In genomic region chr10:111076191-111076681, GRCh38 we compare ENCODE assay signal across 8 cellular contexts. TPM values are rescaled to one million over a fixed set of nuclear protein-coding genes. Genes with fewer than 3 reads are reported as not detected.
DNase-seq lines count a peak whose midpoint lies in the region; ATAC-seq and TF ChIP-seq lines count a peak whose summit lies in the region.

No MANE protein-coding gene starts in this region.

- TF ChIP-seq CTCF in fibroblast of villous mesenchyme (IDR thresholded peaks at IDR 0.05; ENCODE audit: insufficient read depth, low read depth, low read length) (peak; percentile 67), neural crest cell (conservative IDR thresholded peaks at IDR 0.05) (peak; percentile 91), type B pancreatic cell (conservative IDR thresholded peaks at IDR 0.05) (peak; percentile 95)

- H3K36me3 Mint-ChIP-seq in activated T-helper 17 cell treated with anti-CD3 and anti-CD28 coated beads, Interleukin-2, amount 50 U/mL, for 72 hours (ENCODE audit: low read depth), result peaks cover 11% of the 10 kb centered on the region
- H3K36me3 Mint-ChIP-seq in neural crest cell (ENCODE audit: low read depth), result no peaks in the 10 kb centered on the region
- peaks cover 8% of the 10 kb centered on the region for H3K36me3 Mint-ChIP-seq in type B pancreatic cell

- ATAC-seq in GM19035 (IDR thresholded peaks at IDR 0.05; ENCODE audit: unreplicated experiment) (peak; percentile 80), HG03342 (IDR thresholded peaks at IDR 0.05; ENCODE audit: unreplicated experiment) (peak; percentile 62)
- ATAC-seq in activated T-helper 17 cell treated with anti-CD3 and anti-CD28 coated beads, Interleukin-2, amount 50 U/mL, for 72 hours (replicated peaks), result peak; percentile 77

- no peaks in the 10 kb centered on the region for H3K9me3 Mint-ChIP-seq in activated T-helper 17 cell treated with anti-CD3 and anti-CD28 coated beads, Interleukin-2, amount 50 U/mL, for 72 hours
- H3K9me3 Mint-ChIP-seq in neural crest cell (no peaks in the 10 kb centered on the region), type B pancreatic cell (peaks cover 5% of the 10 kb centered on the region)

- H3K27me3 Mint-ChIP-seq in activated T-helper 17 cell treated with anti-CD3 and anti-CD28 coated beads, Interleukin-2, amount 50 U/mL, for 72 hours, result peaks cover 61% of the 10 kb centered on the region
- H3K27me3 Mint-ChIP-seq in neural crest cell (ENCODE audit: low read depth) (peaks cover 86% of the 10 kb centered on the region), type B pancreatic cell (peaks cover 77% of the 10 kb centered on the region)

- peak in 9 of 14 donors; percentile 19 to 73 (median 35) for DNase-seq in C1 segment of cervical spinal cord (lab: John Stamatoyannopoulos, UW)
- peak; percentile 82 for DNase-seq in NCI-H748 (lab: John Stamatoyannopoulos, UW; ENCODE audit: unreplicated experiment)
- DNase-seq in fibroblast of villous mesenchyme (ENCODE audit: low read depth), result peak; percentile 36
- DNase-seq in neural crest cell (ENCODE audit: low read depth, low spot score), result peak; percentile 78
- DNase-seq in type B pancreatic cell (ENCODE audit: extremely low spot score, unreplicated experiment), result peak; percentile 89

- H3K4me1 Mint-ChIP-seq in activated T-helper 17 cell treated with anti-CD3 and anti-CD28 coated beads, Interleukin-2, amount 50 U/mL, for 72 hours, result no peaks in the 10 kb centered on the region
- H3K4me1 Mint-ChIP-seq in neural crest cell (no peaks in the 10 kb centered on the region), type B pancreatic cell (ENCODE audit: unreplicated experiment) (peaks cover 17% of the 10 kb centered on the region)

- H3K27ac Mint-ChIP-seq in activated T-helper 17 cell treated with anti-CD3 and anti-CD28 coated beads, Interleukin-2, amount 50 U/mL, for 72 hours, result no peak overlapping the region
- H3K27ac Mint-ChIP-seq in neural crest cell (ENCODE audit: unreplicated experiment) (no peak overlapping the region), type B pancreatic cell (no peak overlapping the region)

- peak overlapping the region; percentile 52 for H3K4me3 Mint-ChIP-seq in activated T-helper 17 cell treated with anti-CD3 and anti-CD28 coated beads, Interleukin-2, amount 50 U/mL, for 72 hours
- H3K4me3 Mint-ChIP-seq in neural crest cell (peak overlapping the region; percentile 80), type B pancreatic cell (peak overlapping the region; percentile 84)

- H3K4me3 ChIP-seq in fibroblast of villous mesenchyme (ENCODE audit: low read depth, low read length), result peak overlapping the region; percentile 53

RNA-seq across cellular contexts. Expression of gene ADRA2A, which starts 0.6 kb away (rescaled TPM):
- not detected for total RNA-seq in activated T-helper 17 cell treated with anti-CD3 and anti-CD28 coated beads, Interleukin-2, amount 50 U/mL, for 72 hours
- total RNA-seq in fibroblast of villous mesenchyme (0.32 and 3.0 TPM in 2 replicates), neural crest cell (0.07 and 0.14 TPM in 2 replicates), type B pancreatic cell (ENCODE audit: low replicate concordance) (16.1 and 19.3 TPM in 2 replicates)

Comparison
In these comparisons a context has a peak if more than half of its experiments do, and no peak if none do; other contexts are left out.
1. Peak in every context shown above with its lines: DNase-seq, ATAC-seq and H3K4me3 ChIP-seq.
2. DNase-seq: peak in every context shown above with its lines; median percentile 89 in type B pancreatic cell; 82 in NCI-H748; 78 in neural crest cell; 36 in fibroblast of villous mesenchyme; 35 in C1 segment of cervical spinal cord.